In the genomic region with DNA sequence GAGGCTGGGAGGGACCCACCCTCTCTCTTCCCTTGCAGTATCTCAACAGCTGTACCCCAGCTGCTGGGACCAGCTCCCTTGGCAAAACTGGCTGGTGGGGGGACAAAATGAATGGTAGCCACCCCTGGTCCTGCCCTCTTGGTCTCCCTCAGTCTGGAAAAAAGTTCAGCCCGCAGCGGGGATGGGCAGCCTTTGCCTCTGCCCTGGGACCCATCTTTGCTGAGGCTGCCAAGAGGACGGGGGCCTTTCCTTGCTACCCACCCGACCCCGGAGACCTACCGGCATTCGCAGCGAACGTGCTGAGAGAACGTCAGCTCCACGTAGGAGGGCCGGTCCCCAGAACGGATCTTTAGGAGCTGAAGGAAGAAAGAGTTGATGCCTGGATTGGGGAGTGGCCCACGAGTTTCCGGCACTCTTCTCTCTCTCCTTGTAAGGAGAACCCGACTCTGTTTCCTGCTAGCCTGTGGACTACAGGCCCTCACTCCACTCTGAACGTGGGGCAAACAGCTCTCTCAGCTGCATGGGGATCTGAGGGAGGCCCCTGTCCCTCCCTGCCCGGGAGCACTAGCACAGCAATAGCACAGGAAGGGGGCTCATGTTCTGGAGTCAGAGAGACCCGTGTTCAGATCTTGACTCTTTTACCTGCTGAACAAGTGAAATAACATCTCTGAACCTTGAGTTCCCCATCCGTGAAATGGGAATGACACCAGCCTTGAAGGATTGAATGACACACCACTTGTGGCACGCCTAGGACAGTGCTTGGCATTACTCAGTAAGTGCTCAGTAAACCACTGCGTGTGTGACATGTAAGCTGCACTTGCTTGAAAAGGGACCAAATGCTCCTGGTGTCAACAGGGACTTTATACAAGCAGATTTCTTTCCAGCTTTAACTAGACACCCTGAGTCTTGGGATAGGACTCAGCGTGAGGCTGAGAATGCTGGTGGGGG, we compare ENCODE assay signal across 21 cellular contexts. TPM values are rescaled to one million over a fixed set of nuclear protein-coding genes. Genes with fewer than 3 reads are reported as not detected.
A peak's percentile ranks its signal among the peaks of the same experiment; 100 is the strongest.
DNase-seq lines count a peak whose midpoint lies in the region; TF ChIP-seq lines count a peak whose summit lies in the region.
"Had no signal": no experiment of that assay in that cellular context is flagged by ENCODE, and none has a peak within 500 bp of the region (broad histone marks: within the 10 kb centered on the region; RNA-seq: fewer than 3 reads in every experiment).

No MANE protein-coding gene starts in this region.

- no peaks in the 10 kb centered on the region for H3K9me3 Mint-ChIP-seq in activated CD4-positive, alpha-beta T cell treated with anti-CD3 and anti-CD28 coated beads, Interleukin-2, amount 10 ng/mL, durations not matched to agents 7 days and 5 days
- H3K9me3 Mint-ChIP-seq in nephron: no peaks in the 10 kb centered on the region
- peaks cover 0 to 2% (median 0%) of the 10 kb centered on the region in 8 donors for H3K9me3 Mint-ChIP-seq in CD4-positive, alpha-beta memory T cell
- H3K9me3 Mint-ChIP-seq: CD8-positive, alpha-beta T cell had no signal

- DNase-seq in activated CD4-positive, alpha-beta T cell treated with anti-CD3 and anti-CD28 coated beads, Interleukin-2, amount 10 ng/mL, durations not matched to agents 7 days and 5 days: no peak
- DNase-seq in activated CD4-positive, alpha-beta T cell treated with anti-CD3 and anti-CD28 coated beads, Interleukin-2, amount 50 U/mL, for 48 hours: no peak
- DNase-seq in transverse colon (no peak), globus pallidus (ENCODE audit: low spot score) (no peak), EL (no peak)
- DNase-seq in CD4-positive, alpha-beta memory T cell: no peak
- DNase-seq: CD8-positive, alpha-beta T cell; DND-41; GF-D8; NCI-H1417; NCI-H1930; NCI-H2171; NCI-H446; NCI-H748 treated with DMSO at 0.1 percent for 48 hours; PC-3 had no signal

- TF ChIP-seq POLR2A in transverse colon (IDR thresholded peaks at IDR 0.05): no peak

- H3K4me3 Mint-ChIP-seq in activated CD4-positive, alpha-beta T cell treated with anti-CD3 and anti-CD28 coated beads, Interleukin-2, amount 10 ng/mL, durations not matched to agents 7 days and 5 days: no peak overlapping the region
- H3K4me3 Mint-ChIP-seq in nephron: peak overlapping the region in 2 of 3 experiments; percentile 46 to 50
- no peak overlapping the region for H3K4me3 Mint-ChIP-seq in CD4-positive, alpha-beta memory T cell
- H3K4me3 Mint-ChIP-seq: CD8-positive, alpha-beta T cell had no signal

- no peak overlapping the region for H3K4me3 ChIP-seq in esophagus (ENCODE audit: low read depth in 1 of 2, low read length in 2 of 2)
- H3K4me3 ChIP-seq in transverse colon: no peak overlapping the region
- H3K4me3 ChIP-seq in CD4-positive, alpha-beta memory T cell (ENCODE audit: low read length in 2 of 2): no peak overlapping the region
- H3K4me3 ChIP-seq: SJSA1 had no signal

- peaks cover 7% of the 10 kb centered on the region for H3K4me1 Mint-ChIP-seq in activated CD4-positive, alpha-beta T cell treated with anti-CD3 and anti-CD28 coated beads, Interleukin-2, amount 10 ng/mL, durations not matched to agents 7 days and 5 days
- peaks cover 53% of the 10 kb centered on the region for H3K4me1 Mint-ChIP-seq in nephron
- peaks cover 2 to 8% (median 7%) of the 10 kb centered on the region in 4 donors for H3K4me1 Mint-ChIP-seq in CD4-positive, alpha-beta memory T cell

- no peak for TF ChIP-seq CTCF in nephron (IDR thresholded peaks at IDR 0.05; ENCODE audit: unreplicated experiment in 3 of 3)
- no peak for TF ChIP-seq CTCF in transverse colon (IDR thresholded peaks at IDR 0.05)

- H3K4me1 ChIP-seq in esophagus (ENCODE audit: control insufficient read depth in 2 of 2, insufficient read depth in 2 of 2, low read length in 1 of 2): peaks cover 0 to 17% of the 10 kb centered on the region in 2 donors
- peaks cover 11 to 24% (median 20%) of the 10 kb centered on the region in 4 donors for H3K4me1 ChIP-seq in transverse colon
- H3K4me1 ChIP-seq in CD4-positive, alpha-beta memory T cell (ENCODE audit: insufficient read depth, low read length): peaks cover 13% of the 10 kb centered on the region
- H3K4me1 ChIP-seq: SJSA1 had no signal

- CTCF ChIA-PET in activated CD4-positive, alpha-beta T cell treated with anti-CD3 and anti-CD28 coated beads, Interleukin-2, amount 10 ng/mL, durations not matched to agents 7 days and 5 days (lab: Charles Lee): interaction anchor here (1.1 to 4.7 kb wide), 6 partner anchors 9 to 135 kb away, joined by 3 to 32 read pairs (median 4); no protein-coding TSS in a partner anchor
- CTCF ChIA-PET in CD4-positive, alpha-beta memory T cell (lab: Charles Lee; ENCODE audit: partially characterized antibody): interaction anchor here (0.9 to 6.2 kb wide), 8 partner anchors 11 to 141 kb away, joined by 3 to 101 read pairs (median 3); a partner anchor contains a TSS

- H3K27me3 ChIP-seq in esophagus (ENCODE audit: control insufficient read depth in 1 of 2, insufficient read depth in 2 of 2, low read length in 2 of 2) (no peaks in the 10 kb centered on the region), transverse colon (no peaks in the 10 kb centered on the region)
- no peaks in the 10 kb centered on the region for H3K27me3 ChIP-seq in CD4-positive, alpha-beta memory T cell (ENCODE audit: insufficient read depth, low read length)
- H3K27me3 ChIP-seq: SJSA1 had no signal

- no peaks in the 10 kb centered on the region for H3K36me3 Mint-ChIP-seq in activated CD4-positive, alpha-beta T cell treated with anti-CD3 and anti-CD28 coated beads, Interleukin-2, amount 10 ng/mL, durations not matched to agents 7 days and 5 days (ENCODE audit: low read depth)
- peaks cover 10% of the 10 kb centered on the region for H3K36me3 Mint-ChIP-seq in nephron (ENCODE audit: low read depth)
- H3K36me3 Mint-ChIP-seq in CD4-positive, alpha-beta memory T cell: no peaks in the 10 kb centered on the region
- H3K36me3 Mint-ChIP-seq: CD8-positive, alpha-beta T cell had no signal

- H3K27ac ChIP-seq in esophagus (ENCODE audit: low read depth in 2 of 2, low read length in 1 of 2) (peak overlapping the region; percentile 24 to 26), transverse colon (peak overlapping the region in 3 of 4 donors; percentile 5 to 40 (median 20))
- no peak overlapping the region for H3K27ac ChIP-seq in CD4-positive, alpha-beta memory T cell (ENCODE audit: low read depth, low read length)
- H3K27ac ChIP-seq: 22Rv1, HL-60, SJSA1 had no signal

- no peaks in the 10 kb centered on the region for H3K27me3 Mint-ChIP-seq in activated CD4-positive, alpha-beta T cell treated with anti-CD3 and anti-CD28 coated beads, Interleukin-2, amount 10 ng/mL, durations not matched to agents 7 days and 5 days
- H3K27me3 Mint-ChIP-seq in nephron (ENCODE audit: low read depth): peaks cover 4% of the 10 kb centered on the region
- H3K27me3 Mint-ChIP-seq in CD4-positive, alpha-beta memory T cell: peaks cover 2% of the 10 kb centered on the region in 2 donors

- 47 to 71% methylated on average over 23 of the region's 23 CpGs for WGBS in esophagus, 2 donors
- 83% methylated on average over 22 of the region's 23 CpGs; no CpG with 5 or more reads in 1 of the 2 donors for WGBS in transverse colon (ENCODE audit: low coverage in 1 of 2), 2 donors

- H3K36me3 ChIP-seq in esophagus (ENCODE audit: control insufficient read depth in 2 of 2, insufficient read depth in 2 of 2, low read length in 1 of 2) (no peaks in the 10 kb centered on the region), transverse colon (no peaks in the 10 kb centered on the region)
- no peaks in the 10 kb centered on the region for H3K36me3 ChIP-seq in CD4-positive, alpha-beta memory T cell (ENCODE audit: insufficient read depth, low read length)
- H3K36me3 ChIP-seq: SJSA1 had no signal

- H3K9me3 ChIP-seq in esophagus (ENCODE audit: control insufficient read depth in 2 of 2, insufficient read depth in 1 of 2, low read depth in 1 of 2, low read length in 1 of 2) (no peaks in the 10 kb centered on the region), transverse colon (no peaks in the 10 kb centered on the region)
- no peaks in the 10 kb centered on the region for H3K9me3 ChIP-seq in CD4-positive, alpha-beta memory T cell (ENCODE audit: control insufficient read depth in 1 of 2, low read length in 2 of 2)
- H3K9me3 ChIP-seq: SJSA1 had no signal

- POLR2A ChIA-PET in activated CD4-positive, alpha-beta T cell treated with anti-CD3 and anti-CD28 coated beads, Interleukin-2, amount 10 ng/mL, durations not matched to agents 7 days and 5 days (lab: Charles Lee): no interaction called here
- POLR2A ChIA-PET in CD4-positive, alpha-beta memory T cell (lab: Charles Lee; ENCODE audit: partially characterized antibody): no interaction called here

- no peak for TF ChIP-seq EP300 in transverse colon (IDR thresholded peaks at IDR 0.05; ENCODE audit: low read depth)

- intact Hi-C loops in transverse colon (cut with DNase I; ENCODE audit: low total_unique reads): loop anchor here (5.0 kb wide), 1 partner anchor 139 kb away; no protein-coding TSS in a partner anchor
- intact Hi-C loops in CD4-positive, alpha-beta memory T cell (cut with micrococcal nuclease): loop anchor here (10.0 kb wide), 1 partner anchor 454 kb away; a partner anchor contains a TSS

- H3K27ac Mint-ChIP-seq in activated CD4-positive, alpha-beta T cell treated with anti-CD3 and anti-CD28 coated beads, Interleukin-2, amount 10 ng/mL, durations not matched to agents 7 days and 5 days: peak overlapping the region; percentile 33
- H3K27ac Mint-ChIP-seq in nephron: peak overlapping the region in 2 of 3 experiments; percentile 63 to 64
- H3K27ac Mint-ChIP-seq in CD4-positive, alpha-beta memory T cell: peak overlapping the region in 1 of 7 donors; percentile 52
- H3K27ac Mint-ChIP-seq: CD8-positive, alpha-beta T cell had no signal

- in situ Hi-C loops in transverse colon (cut with MboI; ENCODE audit: low pct_ligation_motif_present in 1 of 4, low pct_unique_long_range_greater_than_20kb in 1 of 4, low sequenced_read_pairs in 3 of 4): loop anchor here in 3 of 4 donors (10.0 to 25.0 kb wide), 3 partner anchors 126 to 139 kb away; no protein-coding TSS in a partner anchor

RNA-seq across cellular contexts. Expression of a gene that starts 6.9 kb away (rescaled TPM):
- under 1 TPM; 0.12 to 0.15 TPM for total RNA-seq in activated CD4-positive, alpha-beta T cell treated with anti-CD3 and anti-CD28 coated beads, Interleukin-2, amount 10 ng/mL, durations not matched to agents 7 days and 5 days
- polyA plus RNA-seq in esophagus: 1 to 10 TPM; 2.4 to 2.5 TPM
- total RNA-seq in transverse colon: 10 to 100 TPM in 2 of 4 donors, 1 to 10 TPM in 1, not detected in 1; 9.7 to 10.5 (median 10.1) TPM
- total RNA-seq in CD4-positive, alpha-beta memory T cell: not detected
- polyA plus RNA-seq in CD4-positive, alpha-beta memory T cell: under 1 TPM; 0.11 to 0.13 TPM

RNA-seq across cellular contexts. Expression of a gene that starts 25.4 kb away (rescaled TPM):
- 1 to 10 TPM; 4.5 to 4.6 TPM for total RNA-seq in activated CD4-positive, alpha-beta T cell treated with anti-CD3 and anti-CD28 coated beads, Interleukin-2, amount 10 ng/mL, durations not matched to agents 7 days and 5 days
- 1 to 10 TPM; 2.8 to 3.0 TPM for polyA plus RNA-seq in esophagus
- 10 to 100 TPM in 1 of 4 donors, 1 to 10 TPM in 2, not detected in 1; 6.4 to 54.1 (median 9.3) TPM for total RNA-seq in transverse colon
- total RNA-seq in CD4-positive, alpha-beta memory T cell: 1 to 10 TPM; 2.5 to 2.9 TPM
- under 1 TPM; 0.45 to 0.87 TPM for polyA plus RNA-seq in CD4-positive, alpha-beta memory T cell
- total RNA-seq: H4, SJSA1 had no signal

RNA-seq across cellular contexts. Expression of a gene that starts 54.2 kb away (rescaled TPM):
- total RNA-seq in activated CD4-positive, alpha-beta T cell treated with anti-CD3 and anti-CD28 coated beads, Interleukin-2, amount 10 ng/mL, durations not matched to agents 7 days and 5 days: 10 to 100 TPM; 53.0 to 58.1 TPM
- 10 to 100 TPM; 13.3 to 42.9 TPM for polyA plus RNA-seq in esophagus
- 10 to 100 TPM; 42.9 to 55.4 (median 51.1) TPM for total RNA-seq in transverse colon
- 10 to 100 TPM; 31.3 to 31.7 TPM for total RNA-seq in CD4-positive, alpha-beta memory T cell
- 10 to 100 TPM; 32.6 to 38.8 TPM for polyA plus RNA-seq in CD4-positive, alpha-beta memory T cell

Comparison
In these comparisons a context has a peak if more than half of its experiments do, and no peak if none do; other contexts are left out.
1. H3K4me3 Mint-ChIP-seq: peak in nephron (2 of 3); none in activated CD4-positive, alpha-beta T cell treated with anti-CD3 and anti-CD28 coated beads, Interleukin-2, amount 10 ng/mL, durations not matched to agents 7 days and 5 days (single experiment) and CD4-positive, alpha-beta memory T cell (0 of 8).